ENCODE assay signal across 8 cellular contexts in the genomic region with DNA sequence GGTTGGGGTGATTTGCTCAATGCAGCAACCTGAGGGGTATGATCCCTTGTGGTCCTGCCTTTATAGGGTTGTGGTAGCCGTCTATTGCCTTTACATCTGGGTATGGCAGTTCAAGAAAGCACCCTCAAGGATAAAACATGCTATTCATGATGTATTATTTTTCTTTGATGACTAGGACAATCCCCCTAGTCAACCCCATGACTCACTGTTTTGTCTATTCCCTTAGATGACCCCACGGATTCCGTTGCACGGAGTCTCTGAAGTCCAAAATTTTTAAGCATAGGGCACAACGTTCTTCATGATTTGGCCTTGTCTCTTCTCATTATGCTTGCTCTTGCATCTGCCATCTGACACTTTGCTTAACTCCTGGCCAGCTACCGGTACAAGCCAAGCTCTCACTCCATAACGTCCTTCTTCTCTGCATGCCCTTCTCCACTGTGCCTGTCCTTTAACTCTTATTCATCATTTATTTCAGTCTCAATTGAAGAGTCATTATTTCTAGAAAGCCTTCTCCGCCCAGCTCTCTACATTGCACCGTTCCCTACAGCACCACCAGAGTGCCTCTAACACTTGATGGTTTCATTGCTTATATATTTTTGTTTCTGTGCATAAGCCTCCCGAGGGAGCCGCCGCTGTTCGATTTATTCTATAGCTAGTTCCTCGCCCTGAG. TPM values are rescaled to one million over a fixed set of nuclear protein-coding genes. Genes with fewer than 3 reads are reported as not detected.
DNase-seq lines count a peak whose midpoint lies in the region; ATAC-seq and TF ChIP-seq lines count a peak whose summit lies in the region.

No MANE protein-coding gene starts in this region.

- peak overlapping the region; percentile 82 for H3K4me3 ChIP-seq in SK-N-MC
- H3K4me3 ChIP-seq in gastrocnemius medialis = peak overlapping the region; percentile 75 to 82 (median 79)

- no peak overlapping the region for H3K27ac ChIP-seq in SK-N-MC
- peak overlapping the region; percentile 80 to 87 (median 86) for H3K27ac ChIP-seq in gastrocnemius medialis

- no peaks in the 10 kb centered on the region for H3K27me3 ChIP-seq in gastrocnemius medialis

- DNase-seq in SK-N-MC (ENCODE audit: low read depth, low spot score) (no peak), fibroblast of peridontal ligament (ENCODE audit: extremely low read depth) (peak; percentile 22), gastrocnemius medialis (no peak), cerebellum (ENCODE audit: low spot score) (no peak), NCI-H2196 (lab: John Stamatoyannopoulos, UW; ENCODE audit: unreplicated experiment) (no peak)

- intact Hi-C loops in gastrocnemius medialis (cut with DNase I; ENCODE audit: low total_unique reads) = loop anchor here (2.0 kb wide), 1 partner anchor 113 kb away; no protein-coding TSS in a partner anchor

- no peaks in the 10 kb centered on the region for H3K36me3 ChIP-seq in SK-N-MC (ENCODE audit: insufficient read depth, low read length)
- H3K36me3 ChIP-seq in gastrocnemius medialis = no peaks in the 10 kb centered on the region

- in situ Hi-C loops in gastrocnemius medialis (cut with MboI; ENCODE audit: low sequenced_read_pairs in 4 of 4) = no loop called here

- no peaks in the 10 kb centered on the region for H3K9me3 ChIP-seq in SK-N-MC (ENCODE audit: low read depth, low read length)
- H3K9me3 ChIP-seq in gastrocnemius medialis = no peaks in the 10 kb centered on the region

- TF ChIP-seq CTCF in gastrocnemius medialis (IDR thresholded peaks at IDR 0.05 in 4 of 5, conservative IDR thresholded peaks at IDR 0.05 in 1 of 5) = peak in 1 of 5 experiments; percentile 12

- peak overlapping the region; percentile 72 for H3K9ac ChIP-seq in SK-N-MC (ENCODE audit: insufficient read length)

- ATAC-seq in GM19328 (IDR thresholded peaks at IDR 0.05; ENCODE audit: unreplicated experiment) (peak; percentile 4), gastrocnemius medialis (peak; percentile 6 to 17), HG03039 (IDR thresholded peaks at IDR 0.05; ENCODE audit: unreplicated experiment) (no peak), GM21367 (IDR thresholded peaks at IDR 0.05; ENCODE audit: unreplicated experiment) (no peak)

- peaks cover 13 to 17% of the 10 kb centered on the region in 2 donors for H3K4me1 ChIP-seq in gastrocnemius medialis

- no peak for TF ChIP-seq POLR2A in gastrocnemius medialis (IDR thresholded peaks at IDR 0.05)

RNA-seq across cellular contexts. Expression of a gene that starts 0.8 kb away (rescaled TPM):
- 1 to 10 TPM; 2.4 to 3.7 (median 2.9) TPM for total RNA-seq in gastrocnemius medialis
- 11.2 TPM for total RNA-seq in cerebellum

Comparison
In these comparisons a context has a peak if more than half of its experiments do, and no peak if none do; other contexts are left out.
1. ATAC-seq: peak in GM19328 (single experiment) and gastrocnemius medialis (2 of 2); none in HG03039 (single experiment) and GM21367 (single experiment).